9 cellular contexts compared by ENCODE assay signal in the genomic region with DNA sequence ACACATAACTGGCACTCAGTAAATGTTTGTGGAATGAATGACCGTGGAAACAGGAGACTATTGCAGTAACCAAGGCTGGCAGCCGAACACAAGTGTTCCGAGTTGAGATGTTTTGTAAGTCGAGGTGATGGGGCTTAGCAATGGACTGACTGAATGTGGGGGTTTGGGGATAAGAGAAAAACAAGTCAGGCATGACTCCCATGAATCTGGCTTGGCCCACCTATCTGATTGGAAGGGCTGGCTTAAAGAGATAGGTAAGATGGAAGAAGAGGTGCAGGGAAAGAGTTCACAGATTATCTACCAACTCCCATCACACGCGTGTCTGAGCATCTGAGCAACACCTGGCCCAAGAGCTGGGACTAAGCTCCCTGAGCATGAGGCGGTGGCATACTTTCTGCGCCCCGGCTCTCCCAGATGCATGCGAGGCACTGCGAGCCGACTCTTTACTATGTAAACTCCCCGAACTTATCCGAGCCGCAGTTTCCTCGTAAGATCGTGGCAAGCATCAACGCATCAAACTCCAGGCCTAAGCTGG. TPM values are rescaled to one million over a fixed set of nuclear protein-coding genes. Genes with fewer than 3 reads are reported as not detected.
DNase-seq lines count a peak whose midpoint lies in the region; ATAC-seq, FAIRE-seq and TF ChIP-seq lines count a peak whose summit lies in the region.
"Had no signal": no experiment of that assay in that cellular context is flagged by ENCODE, and none has a peak within 500 bp of the region (broad histone marks: within the 10 kb centered on the region; RNA-seq: fewer than 3 reads in every experiment).

No MANE protein-coding gene starts in this region.

- CTCF ChIA-PET in HepG2 (lab: Yijun Ruan, JAX; ENCODE audit: low intra/inter-chr PET ratio, low total read pairs) = no interaction called here

- no peaks in the 10 kb centered on the region for H3K36me3 Mint-ChIP-seq in activated T-cell treated with anti-CD3 and anti-CD28 coated beads, Interleukin-2, amount 50 U/mL, for 72 hours (ENCODE audit: insufficient read depth in 2 of 2)
- no peaks in the 10 kb centered on the region for H3K36me3 Mint-ChIP-seq in type B pancreatic cell

- peak overlapping the region; percentile 6 for H3K27ac Mint-ChIP-seq in activated T-cell treated with anti-CD3 and anti-CD28 coated beads, Interleukin-2, amount 50 U/mL, for 72 hours
- H3K27ac Mint-ChIP-seq in type B pancreatic cell = peak overlapping the region; percentile 97

- no peak overlapping the region for H2AFZ ChIP-seq in HepG2 (ENCODE audit: low read length)

- peaks cover 55% of the 10 kb centered on the region for H3K79me2 ChIP-seq in HepG2 (ENCODE audit: insufficient read depth, low read length)

- H3K36me3 ChIP-seq in HepG2 (replicated peaks in 1 of 2; ENCODE audit: control insufficient read depth in 1 of 2, insufficient read depth in 2 of 2, low read length in 2 of 2) = peaks cover 8 to 13% of the 10 kb centered on the region in 2 experiments; a peak in 4 of 5 replicates

- H4K20me1 ChIP-seq in HepG2 (ENCODE audit: insufficient read depth, low read length) = no peaks in the 10 kb centered on the region; the same call in 1 of the 2 replicates

- intact Hi-C loops in HepG2 (cut with micrococcal nuclease; ENCODE audit: unreplicated experiment) = loop anchor here (1.0 kb wide), 1 partner anchor 36 kb away; the partner anchor contains the start of gene VTN

- FAIRE-seq in HepG2 (lab: Jason Lieb, UNC) = no peak

- ATAC-seq in activated T-cell treated with anti-CD3 and anti-CD28 coated beads, Interleukin-2, amount 50 U/mL, for 72 hours (replicated peaks in 1 of 2) = no peak
- ATAC-seq in HepG2 = peak; percentile 1
- no peak for ATAC-seq in HG03432 (IDR thresholded peaks at IDR 0.05; ENCODE audit: unreplicated experiment)

- peak overlapping the region; percentile 90 to 97 for H3K4me3 Mint-ChIP-seq in activated T-cell treated with anti-CD3 and anti-CD28 coated beads, Interleukin-2, amount 50 U/mL, for 72 hours
- peak overlapping the region; percentile 97 for H3K4me3 Mint-ChIP-seq in type B pancreatic cell

- DNase-seq in activated T-cell treated with anti-CD3 and anti-CD28 coated beads, Interleukin-2, amount 50 U/mL, for 72 hours = peak in 1 of 2 donors; percentile 13
- no peak for DNase-seq in activated T-cell treated with anti-CD3 and anti-CD28 coated beads, Interleukin-2, amount 50 U/mL, for 1 hour
- DNase-seq in amniotic epithelial cell (ENCODE audit: low read depth) (peak; percentile 71), HepG2 (ENCODE audit: low spot score) (no peak), type B pancreatic cell (ENCODE audit: extremely low spot score, unreplicated experiment) (no peak), hepatic stellate cell (ENCODE audit: low spot score) (no peak), dermis blood vessel endothelial cell (no peak)

- no peaks in the 10 kb centered on the region for H3K9me3 Mint-ChIP-seq in activated T-cell treated with anti-CD3 and anti-CD28 coated beads, Interleukin-2, amount 50 U/mL, for 72 hours
- H3K9me3 Mint-ChIP-seq in type B pancreatic cell = no peaks in the 10 kb centered on the region

- POLR2A ChIA-PET in HepG2 (lab: Yijun Ruan, JAX) = interaction anchor here (1.1 to 2.5 kb wide), 12 partner anchors 9 to 617 kb away, joined by 3 to 68 read pairs (median 10); partner anchors contain the start of genes PHF12, POLDIP2, SLC46A1 and TMEM97

- no peaks in the 10 kb centered on the region; a peak in 1 of 5 replicates for H3K27me3 ChIP-seq in HepG2 (ENCODE audit: control insufficient read depth in 1 of 2, insufficient read depth in 2 of 2, low read length in 2 of 2)

- TF ChIP-seq POLR2A in HepG2 (IDR thresholded peaks at IDR 0.05; ENCODE audit: insufficient read depth in 1 of 2, low read depth in 2 of 2, low read length in 2 of 2) = no peak

- TF ChIP-seq CTCF in HepG2 (CRISPR knock-in tag; IDR thresholded peaks at IDR 0.05) (no peak), type B pancreatic cell (conservative IDR thresholded peaks at IDR 0.05) (no peak)

- no peak for TF ChIP-seq EP300 in HepG2 (IDR thresholded peaks at IDR 0.05; ENCODE audit: low read depth in 2 of 2, low read length in 2 of 2)
- TF ChIP-seq EP300 in HepG2 (CRISPR knock-in tag; IDR thresholded peaks at IDR 0.05; ENCODE audit: borderline replicate concordance) = no peak

- TF ChIP-seq RAD21 in HepG2 (CRISPR knock-in tag; IDR thresholded peaks at IDR 0.05) = no peak

- H3K27ac ChIP-seq in HepG2 (ENCODE audit: extremely low read length, insufficient read depth, low read length) = peak overlapping the region; percentile 56

- no peaks in the 10 kb centered on the region for H3K9me3 ChIP-seq in HepG2 (ENCODE audit: low read length)

- TSS peak; percentile 50 for BruUV-seq in HepG2 (replicated peaks; lab: Mats Ljungman, UMichigan)

- H3K4me1 Mint-ChIP-seq in activated T-cell treated with anti-CD3 and anti-CD28 coated beads, Interleukin-2, amount 50 U/mL, for 72 hours (ENCODE audit: low read depth) = peaks cover 38% of the 10 kb centered on the region
- peaks cover 20% of the 10 kb centered on the region for H3K4me1 Mint-ChIP-seq in type B pancreatic cell (ENCODE audit: unreplicated experiment)

- 3% methylated on average over 4 of the region's 18 CpGs for WGBS in HepG2 (ENCODE audit: low lambda C conversion rate)

- peak overlapping the region; percentile 87 for H3K9ac ChIP-seq in HepG2 (ENCODE audit: insufficient read depth, low read depth, low read length)

- H3K27me3 Mint-ChIP-seq in activated T-cell treated with anti-CD3 and anti-CD28 coated beads, Interleukin-2, amount 50 U/mL, for 72 hours (ENCODE audit: low read depth) = no peaks in the 10 kb centered on the region
- no peaks in the 10 kb centered on the region for H3K27me3 Mint-ChIP-seq in type B pancreatic cell

- peak overlapping the region; percentile 80 to 94 (median 93) for H3K4me3 ChIP-seq in HepG2 (replicated peaks in 1 of 3; ENCODE audit: insufficient read depth in 1 of 3, low read depth in 2 of 3, low read length in 3 of 3)

- H3K4me2 ChIP-seq in HepG2 (ENCODE audit: low read depth, low read length) = peak overlapping the region; percentile 96

- peaks cover 46% of the 10 kb centered on the region for H3K4me1 ChIP-seq in HepG2 (ENCODE audit: insufficient read depth, low read length)

- in situ Hi-C loops in HepG2 (cut with HindIII; ENCODE audit: extremely low pct_ligation_motif_present, low pct_unique_long_range_greater_than_20kb) = no loop called here

RNA-seq across cellular contexts. Expression of gene IFT20, which starts 0.5 kb away (rescaled TPM):
- total RNA-seq in activated T-cell treated with anti-CD3 and anti-CD28 coated beads, Interleukin-2, amount 50 U/mL, for 72 hours = 10 to 100 TPM; 31.1 to 31.7 TPM
- 23.4 and 28.0 TPM in 2 replicates for total RNA-seq in HepG2 (2016; rRNA removed; fragmentation: Illumina TruSeq; extraction: Trizol)
- 49.6 and 59.0 TPM in 2 replicates for total RNA-seq in HepG2 (2016; cell fraction: cytosol; rRNA removed; fragmentation: Illumina TruSeq; extraction: Trizol; ENCODE audit: low read depth)
- 22.8 and 29.8 TPM in 2 replicates for total RNA-seq in HepG2 (2016; cell fraction: insoluble cytoplasmic fraction; rRNA removed; fragmentation: Illumina TruSeq; extraction: Trizol)
- 51.8 and 54.0 TPM in 2 replicates for total RNA-seq in HepG2 (2016; cell fraction: membrane; rRNA removed; fragmentation: Illumina TruSeq; extraction: Trizol)
- total RNA-seq in HepG2 (2016; cell fraction: nucleus; rRNA removed; fragmentation: Illumina TruSeq; extraction: Trizol) = 22.4 and 24.3 TPM in 2 replicates
- 33.9 and 37.8 TPM in 2 replicates for polyA plus RNA-seq in HepG2 (2011; rRNA removed)
- polyA plus RNA-seq in HepG2 (2011; cell fraction: cytosol; rRNA removed) = 23.5 and 23.7 TPM in 2 replicates
- 39.0 and 42.0 TPM in 2 replicates for polyA plus RNA-seq in HepG2 (2011; cell fraction: nucleus; rRNA removed)
- polyA plus RNA-seq in HepG2 (2012) = 22.5 and 25.6 TPM in 2 replicates
- 50.1 and 61.3 TPM in 2 replicates for polyA plus RNA-seq in HepG2 (2016; cell fraction: cytosol; fragmentation: Illumina TruSeq; extraction: Trizol; ENCODE audit: low read depth)
- polyA plus RNA-seq in HepG2 (2016; cell fraction: insoluble cytoplasmic fraction; fragmentation: Illumina TruSeq; extraction: Trizol; ENCODE audit: low read depth) = 21.7 and 23.6 TPM in 2 replicates
- 44.5 and 49.9 TPM in 2 replicates for polyA plus RNA-seq in HepG2 (2016; cell fraction: membrane; fragmentation: Illumina TruSeq; extraction: Trizol; ENCODE audit: low read depth)
- polyA plus RNA-seq in HepG2 (2016; cell fraction: nucleus; fragmentation: Illumina TruSeq; extraction: Trizol; ENCODE audit: insufficient read depth, low read depth) = 39.5 and 42.9 TPM in 2 replicates
- 13.0 and 13.9 TPM in 2 replicates for polyA minus RNA-seq in HepG2 (2011; rRNA and poly(A)+ RNA removed; ENCODE audit: low replicate concordance)
- 5.7 and 7.1 TPM in 2 replicates for polyA minus RNA-seq in HepG2 (2011; cell fraction: cytosol; rRNA and poly(A)+ RNA removed)
- 14.9 and 18.4 TPM in 2 replicates for polyA minus RNA-seq in HepG2 (2011; cell fraction: nucleus; rRNA and poly(A)+ RNA removed)
- total RNA-seq in type B pancreatic cell (ENCODE audit: low replicate concordance) = 43.6 and 55.2 TPM in 2 replicates
- 35.3 and 61.4 TPM in 2 replicates for total RNA-seq in dermis blood vessel endothelial cell

RNA-seq across cellular contexts. Expression of gene TNFAIP1, which starts 0.8 kb away (rescaled TPM):
- total RNA-seq in activated T-cell treated with anti-CD3 and anti-CD28 coated beads, Interleukin-2, amount 50 U/mL, for 72 hours = 10 to 100 TPM; 20.9 to 22.1 TPM
- total RNA-seq in HepG2 (2016; rRNA removed; fragmentation: Illumina TruSeq; extraction: Trizol) (17.5 and 18.7 TPM in 2 replicates), type B pancreatic cell (ENCODE audit: low replicate concordance) (37.8 and 55.6 TPM in 2 replicates), dermis blood vessel endothelial cell (107 and 108 TPM in 2 replicates)
- total RNA-seq in HepG2 (2016; cell fraction: cytosol; rRNA removed; fragmentation: Illumina TruSeq; extraction: Trizol; ENCODE audit: low read depth) = 3.0 and 3.3 TPM in 2 replicates
- 17.6 and 18.0 TPM in 2 replicates for total RNA-seq in HepG2 (2016; cell fraction: insoluble cytoplasmic fraction; rRNA removed; fragmentation: Illumina TruSeq; extraction: Trizol)
- total RNA-seq in HepG2 (2016; cell fraction: membrane; rRNA removed; fragmentation: Illumina TruSeq; extraction: Trizol) = 10.3 and 13.6 TPM in 2 replicates
- 10.7 and 12.2 TPM in 2 replicates for total RNA-seq in HepG2 (2016; cell fraction: nucleus; rRNA removed; fragmentation: Illumina TruSeq; extraction: Trizol)
- polyA plus RNA-seq in HepG2 (2011; rRNA removed) = 40.6 and 42.8 TPM in 2 replicates
- 26.7 and 28.6 TPM in 2 replicates for polyA plus RNA-seq in HepG2 (2011; cell fraction: cytosol; rRNA removed)
- 42.5 and 48.1 TPM in 2 replicates for polyA plus RNA-seq in HepG2 (2011; cell fraction: nucleus; rRNA removed)
- polyA plus RNA-seq in HepG2 (2012) = 16.3 and 24.4 TPM in 2 replicates
- 3.2 and 5.3 TPM in 2 replicates for polyA plus RNA-seq in HepG2 (2016; cell fraction: cytosol; fragmentation: Illumina TruSeq; extraction: Trizol; ENCODE audit: low read depth)
- polyA plus RNA-seq in HepG2 (2016; cell fraction: insoluble cytoplasmic fraction; fragmentation: Illumina TruSeq; extraction: Trizol; ENCODE audit: low read depth) = 18.4 and 21.2 TPM in 2 replicates
- polyA plus RNA-seq in HepG2 (2016; cell fraction: membrane; fragmentation: Illumina TruSeq; extraction: Trizol; ENCODE audit: low read depth) = 8.2 and 8.8 TPM in 2 replicates
- 17.9 and 19.3 TPM in 2 replicates for polyA plus RNA-seq in HepG2 (2016; cell fraction: nucleus; fragmentation: Illumina TruSeq; extraction: Trizol; ENCODE audit: insufficient read depth, low read depth)
- 67.1 and 165 TPM in 2 replicates for polyA minus RNA-seq in HepG2 (2011; rRNA and poly(A)+ RNA removed; ENCODE audit: low replicate concordance)
- polyA minus RNA-seq in HepG2 (2011; cell fraction: cytosol; rRNA and poly(A)+ RNA removed) = 30.3 and 32.2 TPM in 2 replicates
- 20.6 and 26.7 TPM in 2 replicates for polyA minus RNA-seq in HepG2 (2011; cell fraction: nucleus; rRNA and poly(A)+ RNA removed)

RNA-seq across cellular contexts. Expression of gene TMEM97, which starts 15.7 kb away (rescaled TPM):
- total RNA-seq in activated T-cell treated with anti-CD3 and anti-CD28 coated beads, Interleukin-2, amount 50 U/mL, for 72 hours = 10 to 100 TPM; 23.4 to 38.2 TPM
- total RNA-seq in HepG2 (2016; rRNA removed; fragmentation: Illumina TruSeq; extraction: Trizol) = 111 and 137 TPM in 2 replicates
- 41.1 and 45.0 TPM in 2 replicates for total RNA-seq in HepG2 (2016; cell fraction: cytosol; rRNA removed; fragmentation: Illumina TruSeq; extraction: Trizol; ENCODE audit: low read depth)
- 112 and 128 TPM in 2 replicates for total RNA-seq in HepG2 (2016; cell fraction: insoluble cytoplasmic fraction; rRNA removed; fragmentation: Illumina TruSeq; extraction: Trizol)
- 135 and 146 TPM in 2 replicates for total RNA-seq in HepG2 (2016; cell fraction: membrane; rRNA removed; fragmentation: Illumina TruSeq; extraction: Trizol)
- total RNA-seq in HepG2 (2016; cell fraction: nucleus; rRNA removed; fragmentation: Illumina TruSeq; extraction: Trizol) = 77.2 and 97.2 TPM in 2 replicates
- polyA plus RNA-seq in HepG2 (2011; rRNA removed) = 51.5 and 69.6 TPM in 2 replicates
- 33.3 and 54.1 TPM in 2 replicates for polyA plus RNA-seq in HepG2 (2011; cell fraction: cytosol; rRNA removed)
- polyA plus RNA-seq in HepG2 (2011; cell fraction: nucleus; rRNA removed) = 8.5 and 10.8 TPM in 2 replicates
- polyA plus RNA-seq in HepG2 (2012) = 77.6 and 101 TPM in 2 replicates
- polyA plus RNA-seq in HepG2 (2016; cell fraction: cytosol; fragmentation: Illumina TruSeq; extraction: Trizol; ENCODE audit: low read depth) = 47.9 and 49.9 TPM in 2 replicates
- polyA plus RNA-seq in HepG2 (2016; cell fraction: insoluble cytoplasmic fraction; fragmentation: Illumina TruSeq; extraction: Trizol; ENCODE audit: low read depth) = 138 and 141 TPM in 2 replicates
- polyA plus RNA-seq in HepG2 (2016; cell fraction: membrane; fragmentation: Illumina TruSeq; extraction: Trizol; ENCODE audit: low read depth) = 128 and 149 TPM in 2 replicates
- 144 and 149 TPM in 2 replicates for polyA plus RNA-seq in HepG2 (2016; cell fraction: nucleus; fragmentation: Illumina TruSeq; extraction: Trizol; ENCODE audit: insufficient read depth, low read depth)
- polyA minus RNA-seq in HepG2 (2011; rRNA and poly(A)+ RNA removed; ENCODE audit: low replicate concordance) = 95.5 and 159 TPM in 2 replicates
- polyA minus RNA-seq in HepG2 (2011; cell fraction: cytosol; rRNA and poly(A)+ RNA removed) = 39.8 and 45.1 TPM in 2 replicates
- polyA minus RNA-seq in HepG2 (2011; cell fraction: nucleus; rRNA and poly(A)+ RNA removed) = 13.3 and 17.7 TPM in 2 replicates
- 43.0 and 99.9 TPM in 2 replicates for total RNA-seq in type B pancreatic cell (ENCODE audit: low replicate concordance)
- total RNA-seq in dermis blood vessel endothelial cell = 9.0 and 27.4 TPM in 2 replicates

RNA-seq across cellular contexts. Expression of gene POLDIP2, which starts 22.6 kb away (rescaled TPM):
- 10 to 100 TPM; 78.2 to 91.2 TPM for total RNA-seq in activated T-cell treated with anti-CD3 and anti-CD28 coated beads, Interleukin-2, amount 50 U/mL, for 72 hours
- total RNA-seq in HepG2 (2016; rRNA removed; fragmentation: Illumina TruSeq; extraction: Trizol) = 114 and 127 TPM in 2 replicates
- total RNA-seq in HepG2 (2016; cell fraction: cytosol; rRNA removed; fragmentation: Illumina TruSeq; extraction: Trizol; ENCODE audit: low read depth) = 63.3 and 67.3 TPM in 2 replicates
- 112 and 115 TPM in 2 replicates for total RNA-seq in HepG2 (2016; cell fraction: insoluble cytoplasmic fraction; rRNA removed; fragmentation: Illumina TruSeq; extraction: Trizol)
- 118 and 133 TPM in 2 replicates for total RNA-seq in HepG2 (2016; cell fraction: membrane; rRNA removed; fragmentation: Illumina TruSeq; extraction: Trizol)
- 47.1 and 53.4 TPM in 2 replicates for total RNA-seq in HepG2 (2016; cell fraction: nucleus; rRNA removed; fragmentation: Illumina TruSeq; extraction: Trizol)
- polyA plus RNA-seq in HepG2 (2011; rRNA removed) = 85.9 and 86.0 TPM in 2 replicates
- polyA plus RNA-seq in HepG2 (2011; cell fraction: cytosol; rRNA removed) = 82.5 and 91.5 TPM in 2 replicates
- 40.8 and 49.4 TPM in 2 replicates for polyA plus RNA-seq in HepG2 (2011; cell fraction: nucleus; rRNA removed)
- 60.2 and 73.0 TPM in 2 replicates for polyA plus RNA-seq in HepG2 (2012)
- polyA plus RNA-seq in HepG2 (2016; cell fraction: cytosol; fragmentation: Illumina TruSeq; extraction: Trizol; ENCODE audit: low read depth) = 78.3 and 93.1 TPM in 2 replicates
- polyA plus RNA-seq in HepG2 (2016; cell fraction: insoluble cytoplasmic fraction; fragmentation: Illumina TruSeq; extraction: Trizol; ENCODE audit: low read depth) = 128 and 147 TPM in 2 replicates
- 120 and 126 TPM in 2 replicates for polyA plus RNA-seq in HepG2 (2016; cell fraction: membrane; fragmentation: Illumina TruSeq; extraction: Trizol; ENCODE audit: low read depth)
- polyA plus RNA-seq in HepG2 (2016; cell fraction: nucleus; fragmentation: Illumina TruSeq; extraction: Trizol; ENCODE audit: insufficient read depth, low read depth) = 79.9 and 84.9 TPM in 2 replicates
- polyA minus RNA-seq in HepG2 (2011; rRNA and poly(A)+ RNA removed; ENCODE audit: low replicate concordance) = 108 and 190 TPM in 2 replicates
- polyA minus RNA-seq in HepG2 (2011; cell fraction: cytosol; rRNA and poly(A)+ RNA removed) = 42.1 and 47.7 TPM in 2 replicates
- 22.0 and 26.2 TPM in 2 replicates for polyA minus RNA-seq in HepG2 (2011; cell fraction: nucleus; rRNA and poly(A)+ RNA removed)
- total RNA-seq in type B pancreatic cell (ENCODE audit: low replicate concordance) = 79.3 and 90.8 TPM in 2 replicates
- total RNA-seq in dermis blood vessel endothelial cell = 69.4 and 92.4 TPM in 2 replicates

RNA-seq across cellular contexts. Expression of gene SEBOX, which starts 30.3 kb away (rescaled TPM):
- total RNA-seq in activated T-cell treated with anti-CD3 and anti-CD28 coated beads, Interleukin-2, amount 50 U/mL, for 72 hours = not detected
- total RNA-seq in HepG2 (2016; rRNA removed; fragmentation: Illumina TruSeq; extraction: Trizol) = not detected in 2 replicates
- total RNA-seq in HepG2 (2016; cell fraction: cytosol; rRNA removed; fragmentation: Illumina TruSeq; extraction: Trizol; ENCODE audit: low read depth) = not detected in 2 replicates
- total RNA-seq in HepG2 (2016; cell fraction: insoluble cytoplasmic fraction; rRNA removed; fragmentation: Illumina TruSeq; extraction: Trizol) = not detected in 2 replicates
- not detected in 2 replicates for total RNA-seq in HepG2 (2016; cell fraction: membrane; rRNA removed; fragmentation: Illumina TruSeq; extraction: Trizol)
- not detected in 2 replicates for total RNA-seq in HepG2 (2016; cell fraction: nucleus; rRNA removed; fragmentation: Illumina TruSeq; extraction: Trizol)
- not detected in 2 replicates for polyA plus RNA-seq in HepG2 (2011; rRNA removed)
- not detected in 2 replicates for polyA plus RNA-seq in HepG2 (2011; cell fraction: cytosol; rRNA removed)
- polyA plus RNA-seq in HepG2 (2011; cell fraction: nucleus; rRNA removed) = 0.43 TPM in 1 of 2 replicates, not detected in the other
- polyA plus RNA-seq in HepG2 (2012) = not detected in 2 replicates
- polyA plus RNA-seq in HepG2 (2016; cell fraction: cytosol; fragmentation: Illumina TruSeq; extraction: Trizol; ENCODE audit: low read depth) = not detected in 2 replicates
- polyA plus RNA-seq in HepG2 (2016; cell fraction: insoluble cytoplasmic fraction; fragmentation: Illumina TruSeq; extraction: Trizol; ENCODE audit: low read depth) = not detected in 2 replicates
- polyA plus RNA-seq in HepG2 (2016; cell fraction: membrane; fragmentation: Illumina TruSeq; extraction: Trizol; ENCODE audit: low read depth) = not detected in 2 replicates
- polyA plus RNA-seq in HepG2 (2016; cell fraction: nucleus; fragmentation: Illumina TruSeq; extraction: Trizol; ENCODE audit: insufficient read depth, low read depth) = not detected in 2 replicates
- 0.34 TPM in 1 of 2 replicates, not detected in the other for polyA minus RNA-seq in HepG2 (2011; rRNA and poly(A)+ RNA removed; ENCODE audit: low replicate concordance)
- not detected in 2 replicates for polyA minus RNA-seq in HepG2 (2011; cell fraction: cytosol; rRNA and poly(A)+ RNA removed)
- polyA minus RNA-seq in HepG2 (2011; cell fraction: nucleus; rRNA and poly(A)+ RNA removed) = not detected in 2 replicates
- total RNA-seq in type B pancreatic cell (ENCODE audit: low replicate concordance) = not detected in 2 replicates
- total RNA-seq in dermis blood vessel endothelial cell = not detected in 2 replicates
- total RNA-seq: dermis microvascular lymphatic vessel endothelial cell had no signal
